ENCODE assay signal across 8 cellular contexts in genomic region chr15:31392761-31393401, GRCh38.
DNase-seq lines count a peak whose midpoint lies in the region; ATAC-seq and TF ChIP-seq lines count a peak whose summit lies in the region.

No MANE protein-coding gene starts in this region.

- H3K4me1 ChIP-seq in BLaER1 (peaks cover 36% of the 10 kb centered on the region), mucosa of stomach (ENCODE audit: control insufficient read depth, insufficient read depth, low read length) (peaks cover 25% of the 10 kb centered on the region)

- H3K27me3 ChIP-seq in BLaER1 = peaks cover 32% of the 10 kb centered on the region
- H3K27me3 ChIP-seq in HL-60 (ENCODE audit: insufficient read depth, poor library complexity, severe bottlenecking) = no peaks in the 10 kb centered on the region
- H3K27me3 ChIP-seq in mucosa of stomach (ENCODE audit: control insufficient read depth, insufficient read depth, low read length) = no peaks in the 10 kb centered on the region

- peak overlapping the region; percentile 71 for H3K4me3 ChIP-seq in BLaER1
- peak overlapping the region; percentile 68 for H3K4me3 ChIP-seq in HL-60 (replicated peaks; ENCODE audit: insufficient read depth, low read length)
- H3K4me3 ChIP-seq in choroid plexus epithelial cell (ENCODE audit: low read depth, low read length) = peak overlapping the region; percentile 66
- peak overlapping the region; percentile 31 for H3K4me3 ChIP-seq in mucosa of stomach (ENCODE audit: low read length)

- peak overlapping the region; percentile 98 for H3K4me2 ChIP-seq in BLaER1

- no peak for DNase-seq in HL-60 (ENCODE audit: low read depth in 1 of 2, low spot score in 1 of 2)
- peak; percentile 28 for DNase-seq in choroid plexus epithelial cell (ENCODE audit: low read depth)
- no peak for DNase-seq in germinal center (ENCODE audit: low spot score)
- DNase-seq in dedifferentiated amniotic fluid mesenchymal stem cell (ENCODE audit: extremely low spot score) = no peak
- DNase-seq in cerebellar cortex (ENCODE audit: low spot score) = no peak

- H3K9me3 ChIP-seq in BLaER1 (peaks cover 4% of the 10 kb centered on the region), mucosa of stomach (ENCODE audit: control insufficient read depth, low read length) (no peaks in the 10 kb centered on the region)

- ATAC-seq in GM19397 (IDR thresholded peaks at IDR 0.05; ENCODE audit: unreplicated experiment) = peak; percentile 35

- no peak for TF ChIP-seq CTCF in HL-60 (IDR thresholded peaks at IDR 0.05; ENCODE audit: insufficient read depth, low read length)
- no peak for TF ChIP-seq CTCF in choroid plexus epithelial cell (conservative IDR thresholded peaks at IDR 0.05; ENCODE audit: low read depth, low read length)

- 0 out of 2 replicates have a peak overlapping the region, but pooled peaks have one; percentile 41 for H3K9ac ChIP-seq in BLaER1
- peak overlapping the region; percentile 62 for H3K9ac ChIP-seq in mucosa of stomach (ENCODE audit: low read length)

- 0 out of 2 replicates have a peak, but pooled peaks cover 4% of the 10 kb centered on the region for H4K20me1 ChIP-seq in BLaER1

- H3K27ac ChIP-seq in BLaER1 (no peak overlapping the region), HL-60 (replicated peaks) (no peak overlapping the region)

- no peaks in the 10 kb centered on the region for H3K36me3 ChIP-seq in BLaER1
- no peaks in the 10 kb centered on the region for H3K36me3 ChIP-seq in mucosa of stomach (ENCODE audit: control insufficient read depth, insufficient read depth, low read length)
